28 cellular contexts compared by ENCODE assay signal in genomic region chr20:62561182-62561581, GRCh38.
A peak's percentile ranks its signal among the peaks of the same experiment; 100 is the strongest.
DNase-seq lines count a peak whose midpoint lies in the region; ATAC-seq and TF ChIP-seq lines count a peak whose summit lies in the region.
"Had no signal": no experiment of that assay in that cellular context is flagged by ENCODE, and none has a peak within 500 bp of the region (broad histone marks: within the 10 kb centered on the region; RNA-seq: fewer than 3 reads in every experiment).

No MANE protein-coding gene starts in this region.

- no peak overlapping the region for H3K27ac Mint-ChIP-seq in stimulated activated naive CD8-positive, alpha-beta T cell treated with anti-CD3 and anti-CD28 coated beads, Interleukin-15, amount 100 ng/mL, for 72 hours
- H3K27ac Mint-ChIP-seq: activated CD4-positive, alpha-beta T cell treated with anti-CD3 and anti-CD28 coated beads for 36 hours; activated T-helper 17 cell treated with anti-CD3 and anti-CD28 coated beads, Interleukin-2, amount 50 U/mL, for 72 hours; CD4-positive, alpha-beta memory T cell; nephron had no signal

- H3K9me3 ChIP-seq in left ventricle myocardium inferior (replicated peaks) (no peaks in the 10 kb centered on the region), OCI-LY3 (ENCODE audit: insufficient read depth, low read length) (no peaks in the 10 kb centered on the region)
- H3K9me3 ChIP-seq: colonic mucosa, esophagus squamous epithelium, gastroesophageal sphincter had no signal

- peaks cover 48% of the 10 kb centered on the region for H3K27me3 Mint-ChIP-seq in stimulated activated naive CD8-positive, alpha-beta T cell treated with anti-CD3 and anti-CD28 coated beads, Interleukin-15, amount 100 ng/mL, for 72 hours

- H3K4me3 ChIP-seq in left ventricle myocardium inferior = peak overlapping the region; percentile 14
- peak overlapping the region; percentile 51 for H3K4me3 ChIP-seq in OCI-LY3 (ENCODE audit: low read length)
- H3K4me3 ChIP-seq in lower leg skin (ENCODE audit: low read depth, poor library complexity, severe bottlenecking) = no peak overlapping the region
- H3K4me3 ChIP-seq: colonic mucosa, esophagus squamous epithelium, gastroesophageal sphincter had no signal

- no peaks in the 10 kb centered on the region for H3K9me3 Mint-ChIP-seq in stimulated activated naive CD8-positive, alpha-beta T cell treated with anti-CD3 and anti-CD28 coated beads, Interleukin-15, amount 100 ng/mL, for 72 hours
- H3K9me3 Mint-ChIP-seq: activated T-helper 17 cell treated with anti-CD3 and anti-CD28 coated beads, Interleukin-2, amount 50 U/mL, for 72 hours; CD4-positive, alpha-beta memory T cell; nephron; T-cell had no signal

- peak overlapping the region; percentile 91 for H2AFZ ChIP-seq in OCI-LY3 (ENCODE audit: low read depth, low read length)

- H3K36me3 ChIP-seq in left ventricle myocardium inferior (peaks cover 8% of the 10 kb centered on the region), OCI-LY3 (replicated peaks; ENCODE audit: low read depth, low read length) (no peaks in the 10 kb centered on the region)
- H3K36me3 ChIP-seq: colonic mucosa, esophagus squamous epithelium, gastroesophageal sphincter had no signal

- ATAC-seq in left ventricle myocardium superior (no peak), HG03565 (IDR thresholded peaks at IDR 0.05; ENCODE audit: unreplicated experiment) (no peak)
- peak; percentile 56 for ATAC-seq in stimulated activated naive CD8-positive, alpha-beta T cell treated with anti-CD3 and anti-CD28 coated beads, Interleukin-15, amount 100 ng/mL, for 72 hours
- ATAC-seq: activated CD4-positive, alpha-beta T cell treated with anti-CD3 and anti-CD28 coated beads for 36 hours; activated T-helper 17 cell treated with anti-CD3 and anti-CD28 coated beads, Interleukin-2, amount 50 U/mL, for 72 hours; gastroesophageal sphincter; T-cell had no signal

- H3K4me3 Mint-ChIP-seq in stimulated activated naive CD8-positive, alpha-beta T cell treated with anti-CD3 and anti-CD28 coated beads, Interleukin-15, amount 100 ng/mL, for 72 hours = peak overlapping the region; percentile 55 to 60
- H3K4me3 Mint-ChIP-seq: activated CD4-positive, alpha-beta T cell treated with anti-CD3 and anti-CD28 coated beads for 36 hours; activated T-helper 17 cell treated with anti-CD3 and anti-CD28 coated beads, Interleukin-2, amount 50 U/mL, for 72 hours; T-cell had no signal

- H4K20me1 ChIP-seq in OCI-LY3 (ENCODE audit: insufficient read depth, low read length) = no peaks in the 10 kb centered on the region

- H3K27me3 ChIP-seq in left ventricle myocardium inferior (ENCODE audit: low read depth) (peaks cover 74% of the 10 kb centered on the region), OCI-LY3 (ENCODE audit: low read depth, low read length) (peaks cover 12% of the 10 kb centered on the region; the same call in 1 of the 2 replicates)

- TF ChIP-seq POLR2A in lower leg skin (IDR thresholded peaks at IDR 0.05) = no peak

- peaks cover 50% of the 10 kb centered on the region for H3K4me1 ChIP-seq in left ventricle myocardium inferior
- peaks cover 11% of the 10 kb centered on the region for H3K4me1 ChIP-seq in OCI-LY3 (ENCODE audit: low read length)
- H3K4me1 ChIP-seq: colonic mucosa had no signal

- H3K79me2 ChIP-seq in OCI-LY3 (ENCODE audit: low read length) = no peaks in the 10 kb centered on the region

- peak overlapping the region; percentile 69 for H3K4me2 ChIP-seq in OCI-LY3 (ENCODE audit: low read length)

- no peak for TF ChIP-seq CTCF in left ventricle myocardium inferior (IDR thresholded peaks at IDR 0.05; ENCODE audit: borderline replicate concordance)
- no peak for TF ChIP-seq CTCF in OCI-LY3 (IDR thresholded peaks at IDR 0.05; ENCODE audit: low read depth, low read length)
- TF ChIP-seq CTCF in lower leg skin (IDR thresholded peaks at IDR 0.05) = no peak

- peak overlapping the region; percentile 10; the same call in 1 of the 2 replicates for H3K9ac ChIP-seq in OCI-LY3 (ENCODE audit: low read length)

- DNase-seq in left ventricle myocardium inferior (no peak), left ventricle myocardium superior (no peak), myocyte (ENCODE audit: low read depth) (peak; percentile 29), activated gamma-delta T cell (lab: John Stamatoyannopoulos, UW) (no peak), lower leg skin (ENCODE audit: low spot score in 2 of 2) (no peak)
- DNase-seq in stimulated activated naive CD8-positive, alpha-beta T cell treated with anti-CD3 and anti-CD28 coated beads, Interleukin-15, amount 100 ng/mL, for 72 hours = no peak
- DNase-seq: activated CD4-positive, alpha-beta T cell treated with anti-CD3 and anti-CD28 coated beads for 36 hours; colonic mucosa; esophagus squamous epithelium; GF-D8; HCEC 1CT; KBM-7; mesendoderm; MV-4-11; NCI-H187 treated with DMSO at 0.1 percent for 48 hours; NCI-H774; OCI-M1; posterior cingulate gyrus; SHP77 treated with DMSO at 0.1 percent for 48 hours; stimulated activated CD4-positive, alpha-beta T cell treated with anti-CD3 and anti-CD28 coated beads, Interleukin-2, amount 100 ng/mL, for 24 hours; stimulated activated naive CD4-positive, alpha-beta T cell; T-cell had no signal

- peaks cover 17% of the 10 kb centered on the region for H3K4me1 Mint-ChIP-seq in stimulated activated naive CD8-positive, alpha-beta T cell treated with anti-CD3 and anti-CD28 coated beads, Interleukin-15, amount 100 ng/mL, for 72 hours
- H3K4me1 Mint-ChIP-seq: activated CD4-positive, alpha-beta T cell treated with anti-CD3 and anti-CD28 coated beads for 36 hours had no signal

- intact Hi-C loops in left ventricle myocardium inferior (cut with micrococcal nuclease) (no loop called here), left ventricle myocardium superior (cut with micrococcal nuclease) (no loop called here), lower leg skin (cut with DNase I; ENCODE audit: low total_unique reads) (no loop called here)

- WGBS in lower leg skin, 2 donors = 47 to 59% methylated on average over 6 to 14 of the region's 15 CpGs

- H3K27ac ChIP-seq in left ventricle myocardium inferior (replicated peaks) (peak overlapping the region; percentile 94), OCI-LY3 (ENCODE audit: low read length) (no peak overlapping the region)
- H3K27ac ChIP-seq: colonic mucosa, esophagus squamous epithelium had no signal
